Comparison of ENCODE assay signal across 1 cellular context in genomic region chr5:142012792-142013388, GRCh38.
TF ChIP-seq lines count a peak whose summit lies in the region.

Gene GNPDA1 (minus strand): TSS chr5:142013027. CDS start chr5:142012035, 992 bp downstream.

TF ChIP-seq in K562, 482 proteins besides CTCF, POLR2A, EP300 and RAD21 (continued from another document and continues in another):
- TF ChIP-seq RBM22 (IDR thresholded peaks at IDR 0.05; ENCODE audit: low read depth, low read length, poor library complexity, severe bottlenecking) = no peak
- TF ChIP-seq SIX5 (IDR thresholded peaks at IDR 0.05; ENCODE audit: borderline replicate concordance in 1 of 2, insufficient read depth in 1 of 2, low read depth in 1 of 2, low read length in 2 of 2) = no peak
- TF ChIP-seq L3MBTL2 (IDR thresholded peaks at IDR 0.05) = peak; percentile 89
- no peak for TF ChIP-seq TBL1XR1 (IDR thresholded peaks at IDR 0.05; ENCODE audit: low read length in 2 of 2)
- TF ChIP-seq, protein P1, sequence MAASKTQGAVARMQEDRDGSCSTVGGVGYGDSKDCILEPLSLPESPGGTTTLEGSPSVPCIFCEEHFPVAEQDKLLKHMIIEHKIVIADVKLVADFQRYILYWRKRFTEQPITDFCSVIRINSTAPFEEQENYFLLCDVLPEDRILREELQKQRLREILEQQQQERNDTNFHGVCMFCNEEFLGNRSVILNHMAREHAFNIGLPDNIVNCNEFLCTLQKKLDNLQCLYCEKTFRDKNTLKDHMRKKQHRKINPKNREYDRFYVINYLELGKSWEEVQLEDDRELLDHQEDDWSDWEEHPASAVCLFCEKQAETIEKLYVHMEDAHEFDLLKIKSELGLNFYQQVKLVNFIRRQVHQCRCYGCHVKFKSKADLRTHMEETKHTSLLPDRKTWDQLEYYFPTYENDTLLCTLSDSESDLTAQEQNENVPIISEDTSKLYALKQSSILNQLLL (CRISPR knock-in tag; IDR thresholded peaks at IDR 0.05; ENCODE audit: borderline replicate concordance) = no peak
- no peak for TF ChIP-seq ZNF121 (CRISPR knock-in tag; conservative IDR thresholded peaks at IDR 0.05)
- no peak for TF ChIP-seq NFXL1 (CRISPR knock-in tag; IDR thresholded peaks at IDR 0.05)
- no peak for TF ChIP-seq ZNF3 (CRISPR knock-in tag; IDR thresholded peaks at IDR 0.05)
- TF ChIP-seq MAFG (tag; conservative IDR thresholded peaks at IDR 0.05) = no peak
- TF ChIP-seq ZNF695 (CRISPR knock-in tag; IDR thresholded peaks at IDR 0.05) = no peak
- TF ChIP-seq ZSCAN32 (CRISPR knock-in tag; IDR thresholded peaks at IDR 0.05) = no peak
- no peak for TF ChIP-seq ZNF444 (CRISPR knock-in tag; IDR thresholded peaks at IDR 0.05)
- TF ChIP-seq ZNF217 (CRISPR knock-in tag; IDR thresholded peaks at IDR 0.05) = no peak
- TF ChIP-seq, protein P2, sequence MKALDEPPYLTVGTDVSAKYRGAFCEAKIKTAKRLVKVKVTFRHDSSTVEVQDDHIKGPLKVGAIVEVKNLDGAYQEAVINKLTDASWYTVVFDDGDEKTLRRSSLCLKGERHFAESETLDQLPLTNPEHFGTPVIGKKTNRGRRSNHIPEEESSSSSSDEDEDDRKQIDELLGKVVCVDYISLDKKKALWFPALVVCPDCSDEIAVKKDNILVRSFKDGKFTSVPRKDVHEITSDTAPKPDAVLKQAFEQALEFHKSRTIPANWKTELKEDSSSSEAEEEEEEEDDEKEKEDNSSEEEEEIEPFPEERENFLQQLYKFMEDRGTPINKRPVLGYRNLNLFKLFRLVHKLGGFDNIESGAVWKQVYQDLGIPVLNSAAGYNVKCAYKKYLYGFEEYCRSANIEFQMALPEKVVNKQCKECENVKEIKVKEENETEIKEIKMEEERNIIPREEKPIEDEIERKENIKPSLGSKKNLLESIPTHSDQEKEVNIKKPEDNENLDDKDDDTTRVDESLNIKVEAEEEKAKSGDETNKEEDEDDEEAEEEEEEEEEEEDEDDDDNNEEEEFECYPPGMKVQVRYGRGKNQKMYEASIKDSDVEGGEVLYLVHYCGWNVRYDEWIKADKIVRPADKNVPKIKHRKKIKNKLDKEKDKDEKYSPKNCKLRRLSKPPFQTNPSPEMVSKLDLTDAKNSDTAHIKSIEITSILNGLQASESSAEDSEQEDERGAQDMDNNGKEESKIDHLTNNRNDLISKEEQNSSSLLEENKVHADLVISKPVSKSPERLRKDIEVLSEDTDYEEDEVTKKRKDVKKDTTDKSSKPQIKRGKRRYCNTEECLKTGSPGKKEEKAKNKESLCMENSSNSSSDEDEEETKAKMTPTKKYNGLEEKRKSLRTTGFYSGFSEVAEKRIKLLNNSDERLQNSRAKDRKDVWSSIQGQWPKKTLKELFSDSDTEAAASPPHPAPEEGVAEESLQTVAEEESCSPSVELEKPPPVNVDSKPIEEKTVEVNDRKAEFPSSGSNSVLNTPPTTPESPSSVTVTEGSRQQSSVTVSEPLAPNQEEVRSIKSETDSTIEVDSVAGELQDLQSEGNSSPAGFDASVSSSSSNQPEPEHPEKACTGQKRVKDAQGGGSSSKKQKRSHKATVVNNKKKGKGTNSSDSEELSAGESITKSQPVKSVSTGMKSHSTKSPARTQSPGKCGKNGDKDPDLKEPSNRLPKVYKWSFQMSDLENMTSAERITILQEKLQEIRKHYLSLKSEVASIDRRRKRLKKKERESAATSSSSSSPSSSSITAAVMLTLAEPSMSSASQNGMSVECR (CRISPR knock-in tag; IDR thresholded peaks at IDR 0.05) = no peak
- TF ChIP-seq, protein P3, sequence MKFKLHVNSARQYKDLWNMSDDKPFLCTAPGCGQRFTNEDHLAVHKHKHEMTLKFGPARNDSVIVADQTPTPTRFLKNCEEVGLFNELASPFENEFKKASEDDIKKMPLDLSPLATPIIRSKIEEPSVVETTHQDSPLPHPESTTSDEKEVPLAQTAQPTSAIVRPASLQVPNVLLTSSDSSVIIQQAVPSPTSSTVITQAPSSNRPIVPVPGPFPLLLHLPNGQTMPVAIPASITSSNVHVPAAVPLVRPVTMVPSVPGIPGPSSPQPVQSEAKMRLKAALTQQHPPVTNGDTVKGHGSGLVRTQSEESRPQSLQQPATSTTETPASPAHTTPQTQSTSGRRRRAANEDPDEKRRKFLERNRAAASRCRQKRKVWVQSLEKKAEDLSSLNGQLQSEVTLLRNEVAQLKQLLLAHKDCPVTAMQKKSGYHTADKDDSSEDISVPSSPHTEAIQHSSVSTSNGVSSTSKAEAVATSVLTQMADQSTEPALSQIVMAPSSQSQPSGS (CRISPR knock-in tag; IDR thresholded peaks at IDR 0.05) = no peak
- TF ChIP-seq CREB3L1 (IDR thresholded peaks at IDR 0.05; ENCODE audit: borderline replicate concordance, low read depth) = peak; percentile 53; the same call in 1 of the 2 replicates
- no peak for TF ChIP-seq CBX5 (IDR thresholded peaks at IDR 0.05; ENCODE audit: borderline replicate concordance, low read depth)
- TF ChIP-seq SRSF9 (IDR thresholded peaks at IDR 0.05; ENCODE audit: borderline replicate concordance, low read depth, low read length) = no peak
- TF ChIP-seq LARP7 (IDR thresholded peaks at IDR 0.05) = no peak
- TF ChIP-seq, protein P4, sequence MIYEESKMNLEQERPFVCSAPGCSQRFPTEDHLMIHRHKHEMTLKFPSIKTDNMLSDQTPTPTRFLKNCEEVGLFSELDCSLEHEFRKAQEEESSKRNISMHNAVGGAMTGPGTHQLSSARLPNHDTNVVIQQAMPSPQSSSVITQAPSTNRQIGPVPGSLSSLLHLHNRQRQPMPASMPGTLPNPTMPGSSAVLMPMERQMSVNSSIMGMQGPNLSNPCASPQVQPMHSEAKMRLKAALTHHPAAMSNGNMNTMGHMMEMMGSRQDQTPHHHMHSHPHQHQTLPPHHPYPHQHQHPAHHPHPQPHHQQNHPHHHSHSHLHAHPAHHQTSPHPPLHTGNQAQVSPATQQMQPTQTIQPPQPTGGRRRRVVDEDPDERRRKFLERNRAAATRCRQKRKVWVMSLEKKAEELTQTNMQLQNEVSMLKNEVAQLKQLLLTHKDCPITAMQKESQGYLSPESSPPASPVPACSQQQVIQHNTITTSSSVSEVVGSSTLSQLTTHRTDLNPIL (CRISPR knock-in tag; IDR thresholded peaks at IDR 0.05) = no peak
- TF ChIP-seq ZZZ3 (IDR thresholded peaks at IDR 0.05) = no peak
- no peak for TF ChIP-seq ID3 (CRISPR knock-in tag; IDR thresholded peaks at IDR 0.05)
- no peak for TF ChIP-seq ID3 (tag; IDR thresholded peaks at IDR 0.05)
- TF ChIP-seq, protein P5, sequence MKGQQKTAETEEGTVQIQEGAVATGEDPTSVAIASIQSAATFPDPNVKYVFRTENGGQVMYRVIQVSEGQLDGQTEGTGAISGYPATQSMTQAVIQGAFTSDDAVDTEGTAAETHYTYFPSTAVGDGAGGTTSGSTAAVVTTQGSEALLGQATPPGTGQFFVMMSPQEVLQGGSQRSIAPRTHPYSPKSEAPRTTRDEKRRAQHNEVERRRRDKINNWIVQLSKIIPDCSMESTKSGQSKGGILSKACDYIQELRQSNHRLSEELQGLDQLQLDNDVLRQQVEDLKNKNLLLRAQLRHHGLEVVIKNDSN (CRISPR knock-in tag; IDR thresholded peaks at IDR 0.05) = peak; percentile 79
- no peak for TF ChIP-seq CHD7 (IDR thresholded peaks at IDR 0.05; ENCODE audit: low read depth, low read length)
- no peak for TF ChIP-seq PYGO2 (tag; IDR thresholded peaks at IDR 0.05)
- peak; percentile 54; the same call in 1 of the 2 replicates for TF ChIP-seq ATF3 (IDR thresholded peaks at IDR 0.05)
- TF ChIP-seq ATF3 (CRISPR knock-in tag; conservative IDR thresholded peaks at IDR 0.05) = no peak
- no peak for TF ChIP-seq ZNF830 (CRISPR knock-in tag; IDR thresholded peaks at IDR 0.05)
- TF ChIP-seq CEBPG (CRISPR knock-in tag; IDR thresholded peaks at IDR 0.05) = no peak
- TF ChIP-seq CEBPG (tag; conservative IDR thresholded peaks at IDR 0.05 in 1 of 2, IDR thresholded peaks at IDR 0.05 in 1 of 2) = no peak
- no peak for TF ChIP-seq ZNF354B (CRISPR knock-in tag; IDR thresholded peaks at IDR 0.05)
